Comparison of ENCODE assay signal across 11 cellular contexts in the genomic region with DNA sequence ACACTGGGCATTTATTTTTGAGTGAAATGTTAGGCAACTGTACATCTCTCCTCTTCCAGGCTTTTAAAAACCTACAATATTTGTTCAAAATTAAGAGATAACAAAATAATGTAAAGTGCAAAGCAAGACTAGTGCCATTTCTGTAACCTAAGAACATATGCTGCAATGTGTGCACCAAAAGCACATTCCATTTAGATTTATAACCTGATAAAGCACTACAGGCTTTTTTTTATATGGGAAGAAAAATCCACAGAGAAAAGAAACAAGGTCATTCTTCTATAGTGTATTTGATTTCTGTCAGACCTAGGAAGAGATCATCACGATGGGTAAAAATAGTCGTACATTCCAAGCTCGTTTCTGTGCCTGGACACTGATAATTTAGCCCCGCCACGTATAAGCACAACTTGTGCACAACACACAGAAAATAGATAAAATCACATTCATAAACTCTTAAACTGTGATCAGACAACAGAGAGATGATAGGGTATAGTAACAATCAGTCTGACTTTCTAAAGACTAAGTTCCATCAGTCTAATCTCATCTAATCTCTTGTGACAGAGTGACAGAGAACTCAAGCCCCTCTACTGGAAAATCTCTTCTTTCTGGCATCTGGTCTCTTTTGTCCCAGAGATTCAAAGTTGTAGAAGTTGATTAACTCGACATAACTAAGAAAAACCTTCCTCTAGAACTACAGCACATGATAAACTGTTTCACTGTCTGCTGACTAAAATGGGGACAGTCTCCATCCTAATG. TPM values are rescaled to one million over a fixed set of nuclear protein-coding genes. Genes with fewer than 3 reads are reported as not detected.
DNase-seq lines count a peak whose midpoint lies in the region; ATAC-seq and TF ChIP-seq lines count a peak whose summit lies in the region.
"Had no signal": no experiment of that assay in that cellular context is flagged by ENCODE, and none has a peak within 500 bp of the region (broad histone marks: within the 10 kb centered on the region; RNA-seq: fewer than 3 reads in every experiment).

No MANE protein-coding gene starts in this region.

- no peaks in the 10 kb centered on the region for H3K27me3 ChIP-seq in sigmoid colon

- no peak for TF ChIP-seq CTCF in fibroblast of villous mesenchyme (IDR thresholded peaks at IDR 0.05; ENCODE audit: insufficient read depth, low read depth, low read length)
- no peak for TF ChIP-seq CTCF in sigmoid colon (IDR thresholded peaks at IDR 0.05)

- peak overlapping the region; percentile 63 to 86 (median 68) for H3K27ac ChIP-seq in sigmoid colon

- H3K4me3 ChIP-seq in fibroblast of villous mesenchyme (ENCODE audit: low read depth, low read length) (peak overlapping the region; percentile 20), sigmoid colon (no peak overlapping the region)
- H3K4me3 ChIP-seq: GM12878 had no signal

- intact Hi-C loops in sigmoid colon (cut with DNase I) = no loop called here

- H3K27ac Mint-ChIP-seq in stimulated activated memory B cell treated with anti-CD40 and anti-IgM and Interleukin-4, amounts not matched to agents 10 μg/mL and 1 μg/mL and 100 μg/mL, for 72 hours = no peak overlapping the region

- WGBS in sigmoid colon, 2 donors = 15 to 58% methylated on average over 6 of the region's 6 CpGs

- DNase-seq in HCEC 1CT (peak; percentile 73), fibroblast of villous mesenchyme (ENCODE audit: low read depth) (peak; percentile 69), sigmoid colon (no peak), DMS79 (lab: John Stamatoyannopoulos, UW) (no peak), medulla oblongata (ENCODE audit: extremely low spot score) (no peak)
- DNase-seq: COR-L47; stimulated activated CD4-positive, alpha-beta T cell treated with anti-CD3 and anti-CD28 coated beads, Interleukin-2, amount 100 ng/mL, for 24 hours had no signal

- no peak overlapping the region for H3K4me3 Mint-ChIP-seq in stimulated activated memory B cell treated with anti-CD40 and anti-IgM and Interleukin-4, amounts not matched to agents 10 μg/mL and 1 μg/mL and 100 μg/mL, for 72 hours

- H3K9me3 ChIP-seq in sigmoid colon = no peaks in the 10 kb centered on the region

- TF ChIP-seq POLR2A in sigmoid colon (IDR thresholded peaks at IDR 0.05) = no peak

- TF ChIP-seq EP300 in sigmoid colon (IDR thresholded peaks at IDR 0.05) = no peak

- peaks cover 0 to 63% (median 55%) of the 10 kb centered on the region in 4 donors for H3K4me1 ChIP-seq in sigmoid colon

- peaks cover under 1% of the 10 kb centered on the region for H3K4me1 Mint-ChIP-seq in stimulated activated memory B cell treated with anti-CD40 and anti-IgM and Interleukin-4, amounts not matched to agents 10 μg/mL and 1 μg/mL and 100 μg/mL, for 72 hours

- peaks cover 12 to 46% (median 19%) of the 10 kb centered on the region in 4 donors for H3K36me3 ChIP-seq in sigmoid colon

- no peaks in the 10 kb centered on the region for H3K36me3 Mint-ChIP-seq in stimulated activated memory B cell treated with anti-CD40 and anti-IgM and Interleukin-4, amounts not matched to agents 10 μg/mL and 1 μg/mL and 100 μg/mL, for 72 hours

- peak; percentile 58 for ATAC-seq in SK-N-SH treated with all-trans-retinoic acid at 6 μM for 48 hours
- no peak for ATAC-seq in stimulated activated memory B cell treated with anti-CD40 and anti-IgM and Interleukin-4, amounts not matched to agents 10 μg/mL and 1 μg/mL and 100 μg/mL, for 72 hours
- no peak for ATAC-seq in HG03025 (IDR thresholded peaks at IDR 0.05; ENCODE audit: low FRiP score, unreplicated experiment)
- ATAC-seq: GM12878 had no signal

- H3K27me3 Mint-ChIP-seq in stimulated activated memory B cell treated with anti-CD40 and anti-IgM and Interleukin-4, amounts not matched to agents 10 μg/mL and 1 μg/mL and 100 μg/mL, for 72 hours = peaks cover 23% of the 10 kb centered on the region

- no peaks in the 10 kb centered on the region for H3K9me3 Mint-ChIP-seq in stimulated activated memory B cell treated with anti-CD40 and anti-IgM and Interleukin-4, amounts not matched to agents 10 μg/mL and 1 μg/mL and 100 μg/mL, for 72 hours

TF ChIP-seq in SK-N-SH treated with all-trans-retinoic acid at 6 μM for 48 hours, 23 proteins besides CTCF, POLR2A, EP300 and RAD21:
- 0 out of 2 replicates have a peak, but pooled peaks have one; percentile 23 for TF ChIP-seq ESRRG (CRISPR knock-in tag; IDR thresholded peaks at IDR 0.05)
- 0 out of 2 replicates have a peak, but pooled peaks have one; percentile 38 for TF ChIP-seq CSRNP3 (CRISPR knock-in tag; IDR thresholded peaks at IDR 0.05)
- peak; percentile 48; the same call in 1 of the 2 replicates for TF ChIP-seq ISL1 (CRISPR knock-in tag; IDR thresholded peaks at IDR 0.05)
- TF ChIP-seq, protein P1, sequence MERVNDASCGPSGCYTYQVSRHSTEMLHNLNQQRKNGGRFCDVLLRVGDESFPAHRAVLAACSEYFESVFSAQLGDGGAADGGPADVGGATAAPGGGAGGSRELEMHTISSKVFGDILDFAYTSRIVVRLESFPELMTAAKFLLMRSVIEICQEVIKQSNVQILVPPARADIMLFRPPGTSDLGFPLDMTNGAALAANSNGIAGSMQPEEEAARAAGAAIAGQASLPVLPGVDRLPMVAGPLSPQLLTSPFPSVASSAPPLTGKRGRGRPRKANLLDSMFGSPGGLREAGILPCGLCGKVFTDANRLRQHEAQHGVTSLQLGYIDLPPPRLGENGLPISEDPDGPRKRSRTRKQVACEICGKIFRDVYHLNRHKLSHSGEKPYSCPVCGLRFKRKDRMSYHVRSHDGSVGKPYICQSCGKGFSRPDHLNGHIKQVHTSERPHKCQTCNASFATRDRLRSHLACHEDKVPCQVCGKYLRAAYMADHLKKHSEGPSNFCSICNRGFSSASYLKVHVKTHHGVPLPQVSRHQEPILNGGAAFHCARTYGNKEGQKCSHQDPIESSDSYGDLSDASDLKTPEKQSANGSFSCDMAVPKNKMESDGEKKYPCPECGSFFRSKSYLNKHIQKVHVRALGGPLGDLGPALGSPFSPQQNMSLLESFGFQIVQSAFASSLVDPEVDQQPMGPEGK (CRISPR knock-in tag; IDR thresholded peaks at IDR 0.05; ENCODE audit: borderline replicate concordance) = no peak
- TF ChIP-seq ZNF8 (CRISPR knock-in tag; IDR thresholded peaks at IDR 0.05) = no peak
- TF ChIP-seq ZNF70 (CRISPR knock-in tag; IDR thresholded peaks at IDR 0.05) = 0 out of 2 replicates have a peak, but pooled peaks have one; percentile 18
- no peak for TF ChIP-seq ZNF565 (CRISPR knock-in tag; conservative IDR thresholded peaks at IDR 0.05; ENCODE audit: low read depth)
- TF ChIP-seq TSHZ2 (CRISPR knock-in tag; IDR thresholded peaks at IDR 0.05) = 0 out of 2 replicates have a peak, but pooled peaks have one; percentile 63
- peak; percentile 19; the same call in 1 of the 2 replicates for TF ChIP-seq ZC3H10 (CRISPR knock-in tag; IDR thresholded peaks at IDR 0.05)

RNA-seq across cellular contexts. Expression of gene LAMB1, which starts 6.7 kb away (rescaled TPM):
- total RNA-seq in fibroblast of villous mesenchyme = 438 and 483 TPM in 2 replicates
- 100 to 1,000 TPM; 161 to 246 (median 185) TPM for total RNA-seq in sigmoid colon
- polyA plus RNA-seq in sigmoid colon = 100 to 1,000 TPM in 1 of 3 donors, 10 to 100 TPM in 2; 16.9 to 103 (median 22.8) TPM

Comparison
In these comparisons a context has a peak if more than half of its experiments do, and no peak if none do; other contexts are left out.
1. DNase-seq: peak in HCEC 1CT (single experiment) and fibroblast of villous mesenchyme (single experiment); none in sigmoid colon (single experiment), DMS79 (single experiment) and medulla oblongata (single experiment).